In the genomic region with DNA sequence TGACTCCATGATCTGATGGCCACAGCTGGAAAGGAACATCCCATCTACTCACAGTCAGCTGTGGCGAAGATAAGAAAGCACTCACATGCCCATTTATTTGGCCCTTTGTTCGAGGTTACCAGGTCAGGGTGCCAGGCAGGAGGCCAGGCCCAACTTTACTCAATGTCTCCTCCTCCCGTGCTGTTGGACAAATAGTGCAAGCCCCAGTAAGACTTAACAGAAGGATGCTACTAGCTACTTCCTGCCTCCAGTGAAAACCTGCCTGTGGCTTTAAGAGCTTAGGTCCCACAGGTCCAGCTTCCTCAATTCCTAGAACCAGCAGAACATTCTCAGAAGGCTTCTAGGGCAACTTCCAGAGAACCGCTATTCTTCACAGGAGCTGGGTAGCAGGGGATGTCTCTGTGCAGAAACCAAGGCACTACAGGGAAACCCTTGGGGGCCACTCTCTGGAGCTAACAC, we compare ENCODE assay signal across 18 cellular contexts. TPM values are rescaled to one million over a fixed set of nuclear protein-coding genes. Genes with fewer than 3 reads are reported as not detected.
DNase-seq lines count a peak whose midpoint lies in the region; ATAC-seq and TF ChIP-seq lines count a peak whose summit lies in the region.
"Had no signal": no experiment of that assay in that cellular context is flagged by ENCODE, and none has a peak within 500 bp of the region (broad histone marks: within the 10 kb centered on the region; RNA-seq: fewer than 3 reads in every experiment).

No MANE protein-coding gene starts in this region.

- H3K4me3 ChIP-seq in BLaER1 treated with 17β-estradiol and CSF1 and Interleukin-3, amounts not matched to agents 10 nM and 100 nM = no peak overlapping the region
- H3K4me3 ChIP-seq: heart left ventricle, thoracic aorta had no signal

- H3K27ac ChIP-seq in BLaER1 treated with 17β-estradiol and CSF1 and Interleukin-3, amounts not matched to agents 10 nM and 100 nM = no peak overlapping the region
- H3K27ac ChIP-seq: heart left ventricle, thoracic aorta had no signal

- DNase-seq in GF-D8 (lab: John Stamatoyannopoulos, UW) (peak; percentile 74), GM10266 (ENCODE audit: extremely low spot score) (no peak), dermis blood vessel endothelial cell (no peak)
- DNase-seq in stimulated activated CD4-positive, alpha-beta T cell treated with anti-CD3 and anti-CD28 coated beads, Interleukin-1b, Interleukin-23, amount 100 ng/mL, for 48 hours = no peak
- DNase-seq: activated T-cell treated with anti-CD3 and anti-CD28 coated beads, Interleukin-2, amount 50 U/mL, for 4 hours; cortex of kidney; heart left ventricle; KG1; mesendoderm; NCI-H146; NCI-H446 treated with DMSO at 0.1 percent for 48 hours; SK-N-SH had no signal

- peak overlapping the region; percentile 73 for H3K4me3 Mint-ChIP-seq in T-helper 1 cell treated with Interleukin-12 subunit alpha and Interleukin-12 subunit beta and Interleukin-4 antibody, amounts not matched to agents 30 μg/mL and 1 μg/mL, for 36 hours
- H3K4me3 Mint-ChIP-seq in dendritic cell treated with granulocyte-macrophage colony-stimulating factor and Interleukin-4, amounts not matched to agents 40 ng/mL and 50 ng/mL, for 4 days = peak overlapping the region; percentile 45
- H3K4me3 Mint-ChIP-seq: activated T-cell treated with anti-CD3 and anti-CD28 coated beads, Interleukin-2, amount 50 U/mL, for 4 hours; WTC11 had no signal

- H3K9ac ChIP-seq in BLaER1 treated with 17β-estradiol and CSF1 and Interleukin-3, amounts not matched to agents 10 nM and 100 nM = no peak overlapping the region
- H3K9ac ChIP-seq: SK-N-SH had no signal

- H3K36me3 ChIP-seq in BLaER1 treated with 17β-estradiol and CSF1 and Interleukin-3, amounts not matched to agents 10 nM and 100 nM = no peaks in the 10 kb centered on the region
- H3K36me3 ChIP-seq: heart left ventricle, thoracic aorta had no signal

- H3K27me3 ChIP-seq in BLaER1 treated with 17β-estradiol and CSF1 and Interleukin-3, amounts not matched to agents 10 nM and 100 nM = no peaks in the 10 kb centered on the region
- H3K27me3 ChIP-seq: heart left ventricle had no signal

- peak overlapping the region in 7 of 11 experiments; percentile 15 to 69 (median 36); a peak in 11 of 22 replicates for H3K4me2 ChIP-seq in BLaER1 treated with 17β-estradiol and CSF1 and Interleukin-3, amounts not matched to agents 10 nM and 100 nM
- H3K4me2 ChIP-seq: SK-N-SH had no signal

- H3K9me3 Mint-ChIP-seq in T-helper 1 cell treated with Interleukin-12 subunit alpha and Interleukin-12 subunit beta and Interleukin-4 antibody, amounts not matched to agents 30 μg/mL and 1 μg/mL, for 36 hours = no peaks in the 10 kb centered on the region
- no peaks in the 10 kb centered on the region for H3K9me3 Mint-ChIP-seq in dendritic cell treated with granulocyte-macrophage colony-stimulating factor and Interleukin-4, amounts not matched to agents 40 ng/mL and 50 ng/mL, for 4 days
- H3K9me3 Mint-ChIP-seq: activated T-cell treated with anti-CD3 and anti-CD28 coated beads, Interleukin-2, amount 50 U/mL, for 4 hours; WTC11 had no signal

- peaks cover 27% of the 10 kb centered on the region for H3K4me1 Mint-ChIP-seq in T-helper 1 cell treated with Interleukin-12 subunit alpha and Interleukin-12 subunit beta and Interleukin-4 antibody, amounts not matched to agents 30 μg/mL and 1 μg/mL, for 36 hours (ENCODE audit: low read depth)
- H3K4me1 Mint-ChIP-seq in dendritic cell treated with granulocyte-macrophage colony-stimulating factor and Interleukin-4, amounts not matched to agents 40 ng/mL and 50 ng/mL, for 4 days (ENCODE audit: low read depth) = peaks cover 28% of the 10 kb centered on the region
- H3K4me1 Mint-ChIP-seq: WTC11 had no signal

- H4K20me1 ChIP-seq in BLaER1 treated with 17β-estradiol and CSF1 and Interleukin-3, amounts not matched to agents 10 nM and 100 nM = no peaks in the 10 kb centered on the region

- intact Hi-C loops in dendritic cell treated with granulocyte-macrophage colony-stimulating factor and Interleukin-4, amounts not matched to agents 40 ng/mL and 50 ng/mL, for 4 days (cut with micrococcal nuclease) = no loop called here

- TF ChIP-seq CTCF in GM10266 (IDR thresholded peaks at IDR 0.05; ENCODE audit: control insufficient read depth, insufficient read depth, low read depth, missing control alignments) = no peak

- peaks cover 34% of the 10 kb centered on the region for H3K27me3 Mint-ChIP-seq in T-helper 1 cell treated with Interleukin-12 subunit alpha and Interleukin-12 subunit beta and Interleukin-4 antibody, amounts not matched to agents 30 μg/mL and 1 μg/mL, for 36 hours (ENCODE audit: low read depth)
- H3K27me3 Mint-ChIP-seq in dendritic cell treated with granulocyte-macrophage colony-stimulating factor and Interleukin-4, amounts not matched to agents 40 ng/mL and 50 ng/mL, for 4 days = peaks cover 27% of the 10 kb centered on the region

- H3K4me1 ChIP-seq in BLaER1 treated with 17β-estradiol and CSF1 and Interleukin-3, amounts not matched to agents 10 nM and 100 nM = peaks cover 0 to 16% (median 7%) of the 10 kb centered on the region in 10 experiments; a peak in 10 of 20 replicates

- no peak for ATAC-seq in GM19035 (IDR thresholded peaks at IDR 0.05; ENCODE audit: unreplicated experiment)
- ATAC-seq: heart left ventricle, WTC11 had no signal

- H3K27ac Mint-ChIP-seq in T-helper 1 cell treated with Interleukin-12 subunit alpha and Interleukin-12 subunit beta and Interleukin-4 antibody, amounts not matched to agents 30 μg/mL and 1 μg/mL, for 36 hours = peak overlapping the region; percentile 82
- peak overlapping the region; percentile 57 for H3K27ac Mint-ChIP-seq in dendritic cell treated with granulocyte-macrophage colony-stimulating factor and Interleukin-4, amounts not matched to agents 40 ng/mL and 50 ng/mL, for 4 days
- H3K27ac Mint-ChIP-seq: WTC11 had no signal

- H3K36me3 Mint-ChIP-seq in T-helper 1 cell treated with Interleukin-12 subunit alpha and Interleukin-12 subunit beta and Interleukin-4 antibody, amounts not matched to agents 30 μg/mL and 1 μg/mL, for 36 hours (ENCODE audit: low read depth) = no peaks in the 10 kb centered on the region
- H3K36me3 Mint-ChIP-seq in dendritic cell treated with granulocyte-macrophage colony-stimulating factor and Interleukin-4, amounts not matched to agents 40 ng/mL and 50 ng/mL, for 4 days (ENCODE audit: low read depth) = no peaks in the 10 kb centered on the region
- H3K36me3 Mint-ChIP-seq: WTC11 had no signal

- H3K9me3 ChIP-seq in BLaER1 treated with 17β-estradiol and CSF1 and Interleukin-3, amounts not matched to agents 10 nM and 100 nM (replicated peaks in 1 of 11) = no peaks in the 10 kb centered on the region
- H3K9me3 ChIP-seq: heart left ventricle, SK-N-SH, thoracic aorta had no signal

RNA-seq across cellular contexts. Expression of a gene that starts 12.9 kb away (rescaled TPM):
- total RNA-seq in dermis blood vessel endothelial cell = 8.2 and 11.6 TPM in 2 replicates

RNA-seq across cellular contexts. Expression of a gene that starts 29.4 kb away (rescaled TPM):
- 4.8 and 14.2 TPM in 2 replicates for total RNA-seq in dermis blood vessel endothelial cell

RNA-seq across cellular contexts. Expression of a gene that starts 51.1 kb away (rescaled TPM):
- total RNA-seq in dermis blood vessel endothelial cell = 2.2 and 3.1 TPM in 2 replicates
